In the genomic region with DNA sequence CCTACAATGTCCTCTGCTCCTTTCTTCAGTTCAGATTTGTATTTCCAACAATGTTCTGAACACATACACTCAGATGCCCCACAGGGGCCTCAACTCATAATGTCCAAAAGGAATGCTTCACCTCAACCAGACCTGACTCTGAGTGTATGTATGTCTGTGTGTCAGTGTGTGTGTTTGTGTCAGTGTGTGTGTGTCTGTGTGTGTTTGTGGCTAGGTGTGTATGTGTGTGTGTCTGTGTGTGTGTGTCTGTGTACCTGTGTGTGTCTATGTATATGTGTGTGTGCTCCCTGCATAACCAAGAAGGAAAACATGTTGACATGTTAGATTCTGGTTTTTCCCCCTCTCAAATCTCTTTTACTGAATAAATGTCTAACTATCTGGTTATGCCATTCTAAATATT, we compare ENCODE assay signal across 8 cellular contexts.
"Had no signal": no experiment of that assay in that cellular context is flagged by ENCODE, and none has a peak within 500 bp of the region (broad histone marks: within the 10 kb centered on the region; RNA-seq: fewer than 3 reads in every experiment).

No MANE protein-coding gene starts in this region.

- H3K36me3 Mint-ChIP-seq: IgD-negative memory B cell had no signal

- H3K4me3 Mint-ChIP-seq: GM23338, IgD-negative memory B cell had no signal

- H3K4me1 ChIP-seq: HAP-1 had no signal

- H3K36me3 ChIP-seq: HAP-1 had no signal

- FAIRE-seq: HepG2 had no signal

- H3K27ac Mint-ChIP-seq: GM23338, IgD-negative memory B cell had no signal

- H3K9me3 Mint-ChIP-seq: GM23338 had no signal

- H3K4me3 ChIP-seq: GM23338, HAP-1 had no signal

- H3K4me2 ChIP-seq: GM23338 had no signal

- ATAC-seq: GM23338, HCT116, HepG2 had no signal

- DNase-seq: H7, Kasumi-1, KG1 had no signal

- H3K9me3 ChIP-seq: HAP-1 had no signal

- H3K4me1 Mint-ChIP-seq: GM23338 had no signal

- H2AFZ ChIP-seq: GM23338 had no signal
